In the genomic region with DNA sequence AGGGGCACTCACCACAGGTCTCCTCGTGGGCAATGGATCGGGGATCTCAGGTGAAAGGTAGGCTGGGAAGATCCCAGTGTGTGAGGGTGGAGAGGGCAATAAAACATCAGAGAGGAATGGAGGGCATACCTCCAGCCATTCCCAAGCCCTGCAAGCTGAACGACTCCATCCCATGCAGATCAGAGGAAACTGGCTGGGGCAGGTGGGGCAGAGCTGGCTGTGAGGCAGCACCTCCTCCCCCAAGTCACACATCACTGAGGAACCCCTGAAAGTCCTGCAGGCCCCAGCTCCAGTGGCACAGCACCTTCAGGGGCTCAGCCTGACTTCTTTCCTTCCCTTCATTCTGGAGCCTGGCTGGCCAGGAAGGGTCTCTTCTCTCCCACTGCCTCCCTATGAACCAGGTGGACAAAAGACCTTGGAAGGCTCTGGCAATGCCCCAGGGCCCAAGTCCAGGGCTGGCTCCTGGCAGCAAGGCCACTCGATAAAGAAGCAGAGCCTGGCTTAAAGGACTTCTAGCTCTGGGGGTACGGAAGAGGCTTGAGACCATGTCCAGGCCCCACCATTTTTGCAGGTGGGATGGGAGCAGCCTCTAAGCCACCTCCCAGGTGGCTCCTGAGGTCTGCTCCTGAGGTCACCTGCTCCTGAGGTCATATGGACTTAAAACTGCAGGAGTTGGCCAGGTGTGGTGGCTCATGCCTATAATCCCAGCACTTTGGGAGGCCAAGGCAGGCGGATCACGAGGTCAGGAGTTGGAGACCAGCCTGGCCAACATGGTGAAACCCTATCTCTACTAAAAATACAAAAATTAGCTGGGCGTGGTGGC, we compare ENCODE assay signal across 1 cellular context.
TF ChIP-seq lines count a peak whose summit lies in the region.

No MANE protein-coding gene starts in this region.

TF ChIP-seq in H1, 55 proteins besides CTCF, POLR2A, EP300 and RAD21:
- no peak for TF ChIP-seq CHD7 (IDR thresholded peaks at IDR 0.05; ENCODE audit: insufficient replicate concordance, low read length)
- TF ChIP-seq FOSL1 (IDR thresholded peaks at IDR 0.05; ENCODE audit: insufficient read depth, low read depth, low read length) = no peak
- TF ChIP-seq SIX5 (IDR thresholded peaks at IDR 0.05; ENCODE audit: low read depth, low read length) = no peak
- no peak for TF ChIP-seq KDM1A (IDR thresholded peaks at IDR 0.05; ENCODE audit: borderline replicate concordance, low read length)
- TF ChIP-seq CREB1 (IDR thresholded peaks at IDR 0.05) = no peak
